In genomic region chr16:69190598-69190997, GRCh38 we compare ENCODE assay signal across 13 cellular contexts. TPM values are rescaled to one million over a fixed set of nuclear protein-coding genes. Genes with fewer than 3 reads are reported as not detected.
DNase-seq lines count a peak whose midpoint lies in the region; ATAC-seq, FAIRE-seq and TF ChIP-seq lines count a peak whose summit lies in the region.
"Had no signal": no experiment of that assay in that cellular context is flagged by ENCODE, and none has a peak within 500 bp of the region (broad histone marks: within the 10 kb centered on the region; RNA-seq: fewer than 3 reads in every experiment).

No MANE protein-coding gene starts in this region.

- intact Hi-C loops in K562 (cut with micrococcal nuclease), result no loop called here

- no peak overlapping the region for H3K9ac ChIP-seq in K562 (ENCODE audit: insufficient read depth in 1 of 2, low read depth in 2 of 2, low read length in 2 of 2)
- H3K9ac ChIP-seq in subcutaneous abdominal adipose tissue (ENCODE audit: low read length in 5 of 5), result peak overlapping the region in 1 of 5 donors; percentile 63

- no peak for TF ChIP-seq RAD21 in K562 (CRISPR knock-in tag; conservative IDR thresholded peaks at IDR 0.05 in 1 of 2, IDR thresholded peaks at IDR 0.05 in 1 of 2)

- no peaks in the 10 kb centered on the region for H3K9me1 ChIP-seq in K562 (ENCODE audit: control insufficient read depth, insufficient read depth, low read length)

- H3K4me3 Mint-ChIP-seq in activated T-cell treated with anti-CD3 and anti-CD28 coated beads, Interleukin-2, amount 50 U/mL, for 24 hours, result no peak overlapping the region

- no peak for TF ChIP-seq CTCF in K562 (IDR thresholded peaks at IDR 0.05 in 2 of 3, conservative IDR thresholded peaks at IDR 0.05 in 1 of 3; ENCODE audit: insufficient read depth in 2 of 3, low read depth in 1 of 3, low read length in 3 of 3)

- no peak for FAIRE-seq in K562 (lab: Jason Lieb, UNC)

- H3K4me1 Mint-ChIP-seq in activated T-cell treated with anti-CD3 and anti-CD28 coated beads, Interleukin-2, amount 50 U/mL, for 24 hours (ENCODE audit: low read depth), result peaks cover 54% of the 10 kb centered on the region

- no peak overlapping the region for H3K4me3 ChIP-seq in K562
- peak overlapping the region in 1 of 5 donors; percentile 36 for H3K4me3 ChIP-seq in subcutaneous abdominal adipose tissue (ENCODE audit: low read depth in 1 of 5, low read length in 5 of 5)
- H3K4me3 ChIP-seq: left ventricle myocardium inferior, upper lobe of right lung had no signal

- no peaks in the 10 kb centered on the region; the same call in 1 of the 2 replicates for H4K20me1 ChIP-seq in K562 (replicated peaks; ENCODE audit: control insufficient read depth, insufficient read depth, low read length)

- no peak for DNase-seq in activated T-cell treated with anti-CD3 and anti-CD28 coated beads, Interleukin-2, amount 50 U/mL, for 24 hours
- no peak for DNase-seq in activated T-cell treated with anti-CD3 and anti-CD28 coated beads, Interleukin-2, amount 50 U/mL, for 1 hour
- DNase-seq in NOMO-1 treated with dmso at 0.1 percent for 144 hours (lab: John Stamatoyannopoulos, UW; ENCODE audit: unreplicated experiment), result peak; percentile 72
- DNase-seq in K562 (ENCODE audit: extremely low read depth in 1 of 4, low spot score in 3 of 4), result no peak
- no peak for DNase-seq in NCI-H1105 (lab: John Stamatoyannopoulos, UW)
- DNase-seq: left ventricle myocardium inferior; NCI-H2171; SHP77 treated with DMSO at 0.1 percent for 48 hours; stimulated activated CD4-positive, alpha-beta T cell treated with anti-CD3 and anti-CD28 coated beads, Interleukin-12 subunit alpha, Interleukin-12 subunit beta, amount 100 ng/mL, for 4 hours; upper lobe of right lung had no signal

- peaks cover 15 to 19% of the 10 kb centered on the region in 2 experiments for H3K4me1 ChIP-seq in K562 (replicated peaks in 1 of 2; ENCODE audit: control insufficient read depth in 2 of 2, insufficient read depth in 2 of 2, low read length in 2 of 2)
- peaks cover 0 to 64% (median 59%) of the 10 kb centered on the region in 5 donors for H3K4me1 ChIP-seq in subcutaneous abdominal adipose tissue (ENCODE audit: control insufficient read depth in 5 of 5, insufficient read depth in 5 of 5, low read length in 5 of 5)

- no peak overlapping the region for H3K27ac ChIP-seq in K562 (ENCODE audit: extremely low read depth, low read depth, low read length)
- peak overlapping the region; percentile 85 for H3K27ac ChIP-seq in subcutaneous abdominal adipose tissue (ENCODE audit: low read depth, low read length)
- H3K27ac ChIP-seq: left ventricle myocardium inferior, upper lobe of right lung had no signal

- in situ Hi-C loops in K562 (cut with MboI), result no loop called here

- H3K27me3 ChIP-seq in K562 (ENCODE audit: control insufficient read depth in 2 of 2, insufficient read depth in 2 of 2, low read length in 2 of 2) (no peaks in the 10 kb centered on the region), subcutaneous abdominal adipose tissue (ENCODE audit: control insufficient read depth in 5 of 5, insufficient read depth in 4 of 5, low read length in 5 of 5) (no peaks in the 10 kb centered on the region)
- H3K27me3 ChIP-seq: upper lobe of right lung had no signal

- peak overlapping the region; percentile 2 for H3K27ac Mint-ChIP-seq in activated T-cell treated with anti-CD3 and anti-CD28 coated beads, Interleukin-2, amount 50 U/mL, for 24 hours

- WGBS in K562 (ENCODE audit: insufficient coverage, low coverage, missing lambda C conversion rate), result 65% methylated on average over 3 of the region's 3 CpGs

- no peak overlapping the region for H2AFZ ChIP-seq in K562 (ENCODE audit: low read depth, low read length)

- no peak overlapping the region for H3K4me2 ChIP-seq in K562 (ENCODE audit: insufficient read depth, low read length)

- no peak for ATAC-seq in K562
- ATAC-seq in GM21717 (IDR thresholded peaks at IDR 0.05; ENCODE audit: unreplicated experiment), result no peak
- no peak for ATAC-seq in GM21529 (IDR thresholded peaks at IDR 0.05; ENCODE audit: unreplicated experiment)
- ATAC-seq: upper lobe of right lung had no signal

- peaks cover 11% of the 10 kb centered on the region for H3K36me3 Mint-ChIP-seq in activated T-cell treated with anti-CD3 and anti-CD28 coated beads, Interleukin-2, amount 50 U/mL, for 24 hours (ENCODE audit: low read depth)

- no peaks in the 10 kb centered on the region for H3K9me3 Mint-ChIP-seq in activated T-cell treated with anti-CD3 and anti-CD28 coated beads, Interleukin-2, amount 50 U/mL, for 24 hours

- TF ChIP-seq EP300 in K562 (IDR thresholded peaks at IDR 0.05; ENCODE audit: low read length), result no peak

- no peaks in the 10 kb centered on the region for H3K9me3 ChIP-seq in K562 (replicated peaks; ENCODE audit: control insufficient read depth, insufficient read depth, low read depth, low read length)
- H3K9me3 ChIP-seq in subcutaneous abdominal adipose tissue (ENCODE audit: control insufficient read depth in 5 of 5, low read length in 5 of 5), result no peaks in the 10 kb centered on the region
- H3K9me3 ChIP-seq: left ventricle myocardium inferior, upper lobe of right lung had no signal

- CTCF ChIA-PET in K562 (lab: Yijun Ruan, JAX; ENCODE audit: low intra/inter-chr PET ratio), result no interaction called here

- POLR2A ChIA-PET in K562 (lab: Yijun Ruan, JAX), result interaction anchor here (1.0 to 1.5 kb wide), 2 partner anchors 8 to 281 kb away, joined by 3 read pairs; no protein-coding TSS in a partner anchor

- TF ChIP-seq POLR2A in K562 (conservative IDR thresholded peaks at IDR 0.05), result no peak

- H3K27me3 Mint-ChIP-seq in activated T-cell treated with anti-CD3 and anti-CD28 coated beads, Interleukin-2, amount 50 U/mL, for 24 hours, result no peaks in the 10 kb centered on the region

- H3K79me2 ChIP-seq in K562 (ENCODE audit: control insufficient read depth, insufficient read depth, low read length), result peaks cover 13% of the 10 kb centered on the region

- BruUV-seq in K562 (replicated peaks; lab: Mats Ljungman, UMichigan), result no TSS peak

- no peaks in the 10 kb centered on the region for H3K36me3 ChIP-seq in K562 (ENCODE audit: control insufficient read depth, insufficient read depth, low read length)
- H3K36me3 ChIP-seq in subcutaneous abdominal adipose tissue (ENCODE audit: control insufficient read depth in 5 of 5, insufficient read depth in 5 of 5, low read length in 5 of 5), result no peaks in the 10 kb centered on the region
- H3K36me3 ChIP-seq: left ventricle myocardium inferior, upper lobe of right lung had no signal

RNA-seq across cellular contexts. Expression of gene SNTB2, which starts 3.6 kb away (rescaled TPM):
- 14.8 and 24.0 TPM in 2 replicates for total RNA-seq in K562 (2011; cell fraction: chromatin; rRNA removed; ENCODE audit: low replicate concordance)
- total RNA-seq in K562 (2011; cell fraction: nucleolus; rRNA removed), result 8.5 and 12.0 TPM in 2 replicates
- total RNA-seq in K562 (2011; cell fraction: nucleoplasm; rRNA removed), result 7.2 and 14.4 TPM in 2 replicates
- 6.9 and 15.5 TPM in 2 replicates for total RNA-seq in K562 (2014; rRNA removed)
- 5.7 and 7.2 TPM in 2 replicates for total RNA-seq in K562 (2014; rRNA removed; fragmentation: Illumina TruSeq; extraction: Trizol)
- 6.3 TPM in 2 replicates for total RNA-seq in K562 (2015; rRNA removed; fragmentation: Illumina TruSeq; extraction: Trizol)
- 13.7 and 14.1 TPM in 2 replicates for total RNA-seq in K562 (2021)
- polyA plus RNA-seq in K562 (2011; rRNA removed), result 7.6 and 9.5 TPM in 2 replicates
- polyA plus RNA-seq in K562 (2011; cell fraction: cytosol; rRNA removed), result 4.5 and 4.8 TPM in 2 replicates
- polyA plus RNA-seq in K562 (2011; cell fraction: nucleus; rRNA removed), result 15.6 and 17.4 TPM in 2 replicates
- 2.5 and 4.1 TPM in 2 replicates for polyA plus RNA-seq in K562 (2012)
- polyA plus RNA-seq in K562 (2014; fragmentation: Illumina TruSeq; extraction: Trizol), result 3.4 and 3.9 TPM in 2 replicates
- polyA plus RNA-seq in K562 (2014; fragmentation: Nextera tagmentation; extraction: Ambion mirVana), result 1 to 10 TPM; 1.2 to 1.9 TPM
- polyA plus RNA-seq in K562 (2014; rRNA removed), result 4.1 and 4.4 TPM in 2 replicates
- 10.0 and 12.0 TPM in 2 replicates for polyA minus RNA-seq in K562 (2011; rRNA and poly(A)+ RNA removed)
- 7.0 and 10.4 TPM in 2 replicates for polyA minus RNA-seq in K562 (2011; cell fraction: cytosol; rRNA and poly(A)+ RNA removed)
- polyA minus RNA-seq in K562 (2011; cell fraction: nucleus; rRNA and poly(A)+ RNA removed), result 4.4 and 10.4 TPM in 2 replicates

RNA-seq across cellular contexts. Expression of gene UTP4, which starts 58.1 kb away (rescaled TPM):
- 147 and 152 TPM in 2 replicates for total RNA-seq in K562 (2011; cell fraction: chromatin; rRNA removed; ENCODE audit: low replicate concordance)
- total RNA-seq in K562 (2011; cell fraction: nucleolus; rRNA removed), result 65.1 and 69.4 TPM in 2 replicates
- total RNA-seq in K562 (2011; cell fraction: nucleoplasm; rRNA removed), result 79.9 and 80.1 TPM in 2 replicates
- total RNA-seq in K562 (2014; rRNA removed), result 46.1 and 51.8 TPM in 2 replicates
- 49.8 and 53.7 TPM in 2 replicates for total RNA-seq in K562 (2014; rRNA removed; fragmentation: Illumina TruSeq; extraction: Trizol)
- 50.7 and 55.3 TPM in 2 replicates for total RNA-seq in K562 (2015; rRNA removed; fragmentation: Illumina TruSeq; extraction: Trizol)
- 140 and 145 TPM in 2 replicates for total RNA-seq in K562 (2021)
- 134 and 203 TPM in 2 replicates for polyA plus RNA-seq in K562 (2011; rRNA removed)
- 143 and 174 TPM in 2 replicates for polyA plus RNA-seq in K562 (2011; cell fraction: cytosol; rRNA removed)
- 104 TPM in 2 replicates for polyA plus RNA-seq in K562 (2011; cell fraction: nucleus; rRNA removed)
- 83.1 and 121 TPM in 2 replicates for polyA plus RNA-seq in K562 (2012)
- 157 and 191 TPM in 2 replicates for polyA plus RNA-seq in K562 (2014; fragmentation: Illumina TruSeq; extraction: Trizol)
- 100 to 1,000 TPM; 152 to 195 TPM for polyA plus RNA-seq in K562 (2014; fragmentation: Nextera tagmentation; extraction: Ambion mirVana)
- polyA plus RNA-seq in K562 (2014; rRNA removed), result 116 and 138 TPM in 2 replicates
- 216 and 350 TPM in 2 replicates for polyA minus RNA-seq in K562 (2011; rRNA and poly(A)+ RNA removed)
- polyA minus RNA-seq in K562 (2011; cell fraction: cytosol; rRNA and poly(A)+ RNA removed), result 68.4 and 96.7 TPM in 2 replicates
- 32.4 and 52.9 TPM in 2 replicates for polyA minus RNA-seq in K562 (2011; cell fraction: nucleus; rRNA and poly(A)+ RNA removed)

RNA-seq across cellular contexts. Expression of gene CHTF8, which starts 58.2 kb away (rescaled TPM):
- total RNA-seq in K562 (2011; cell fraction: chromatin; rRNA removed; ENCODE audit: low replicate concordance), result 68.1 and 102 TPM in 2 replicates
- 51.5 and 64.2 TPM in 2 replicates for total RNA-seq in K562 (2011; cell fraction: nucleolus; rRNA removed)
- total RNA-seq in K562 (2011; cell fraction: nucleoplasm; rRNA removed), result 54.0 and 55.2 TPM in 2 replicates
- total RNA-seq in K562 (2014; rRNA removed), result 45.9 and 54.0 TPM in 2 replicates
- total RNA-seq in K562 (2014; rRNA removed; fragmentation: Illumina TruSeq; extraction: Trizol), result 99.5 and 108 TPM in 2 replicates
- 108 and 114 TPM in 2 replicates for total RNA-seq in K562 (2015; rRNA removed; fragmentation: Illumina TruSeq; extraction: Trizol)
- total RNA-seq in K562 (2021), result 115 and 118 TPM in 2 replicates
- 113 and 137 TPM in 2 replicates for polyA plus RNA-seq in K562 (2011; rRNA removed)
- 152 and 175 TPM in 2 replicates for polyA plus RNA-seq in K562 (2011; cell fraction: cytosol; rRNA removed)
- 68.8 and 84.4 TPM in 2 replicates for polyA plus RNA-seq in K562 (2011; cell fraction: nucleus; rRNA removed)
- 104 and 123 TPM in 2 replicates for polyA plus RNA-seq in K562 (2012)
- polyA plus RNA-seq in K562 (2014; fragmentation: Illumina TruSeq; extraction: Trizol), result 163 and 199 TPM in 2 replicates
- 10 to 100 TPM; 20.2 to 21.5 TPM for polyA plus RNA-seq in K562 (2014; fragmentation: Nextera tagmentation; extraction: Ambion mirVana)
- 119 and 135 TPM in 2 replicates for polyA plus RNA-seq in K562 (2014; rRNA removed)
- polyA minus RNA-seq in K562 (2011; rRNA and poly(A)+ RNA removed), result 72.2 and 93.8 TPM in 2 replicates
- polyA minus RNA-seq in K562 (2011; cell fraction: cytosol; rRNA and poly(A)+ RNA removed), result 58.9 and 64.5 TPM in 2 replicates
- 16.3 and 30.5 TPM in 2 replicates for polyA minus RNA-seq in K562 (2011; cell fraction: nucleus; rRNA and poly(A)+ RNA removed)
